Comparison of ENCODE assay signal across 8 cellular contexts in genomic region chr12:133037207-133038005, GRCh38. TPM values are rescaled to one million over a fixed set of nuclear protein-coding genes. Genes with fewer than 3 reads are reported as not detected.
DNase-seq lines count a peak whose midpoint lies in the region; ATAC-seq and TF ChIP-seq lines count a peak whose summit lies in the region.

TSS of gene ZNF84 (plus strand) at chr12:133037509. CDS start at chr12:133041468, 3,959 bp downstream.

- peaks cover 39% of the 10 kb centered on the region for H3K9me3 Mint-ChIP-seq in osteocyte (ENCODE audit: unreplicated experiment)

- H3K4me3 Mint-ChIP-seq in osteocyte (ENCODE audit: unreplicated experiment), result peak within 1 kb of the TSS; percentile 84

- peaks cover 36% of the 10 kb centered on the region for H3K36me3 Mint-ChIP-seq in osteocyte (ENCODE audit: unreplicated experiment)

- intact Hi-C loops in head of caudate nucleus (cut with DNase I), result loop anchor here (1.0 to 2.0 kb wide), 2 partner anchors 43 to 51 kb away; partner anchors contain the start of genes ZNF140 and ZNF26

- peak; percentile 97 for DNase-seq in GM12864 (ENCODE audit: low read depth)
- DNase-seq in NCI-H1417 (lab: John Stamatoyannopoulos, UW), result peak; percentile 99
- peak; percentile 95 to 97 for DNase-seq in SW 1271 (lab: John Stamatoyannopoulos, UW)
- peak; percentile 93 for DNase-seq in activated naive CD8-positive, alpha-beta T cell treated with anti-CD3 and anti-CD28 coated beads, Interleukin-2, amount 50 U/mL, for 16 hours (ENCODE audit: low read depth, low spot score)
- peak; percentile 87 to 98 (median 94) for DNase-seq in head of caudate nucleus
- peak; percentile 99 for DNase-seq in osteocyte (ENCODE audit: extremely low spot score, unreplicated experiment)

- no peaks in the 10 kb centered on the region for H3K27me3 ChIP-seq in thymus (ENCODE audit: control insufficient read depth, insufficient read depth)

- TF ChIP-seq CTCF in GM12864 (IDR thresholded peaks at IDR 0.05; ENCODE audit: low read depth, low read length, missing control alignments), result no peak
- TF ChIP-seq CTCF in osteocyte (IDR thresholded peaks at IDR 0.05), result no peak

- H3K4me1 ChIP-seq in thymus (ENCODE audit: control insufficient read depth, insufficient read depth, low read length), result no peaks in the 10 kb centered on the region

- no peaks in the 10 kb centered on the region for H3K27me3 Mint-ChIP-seq in osteocyte (ENCODE audit: unreplicated experiment)

- WGBS in thymus, result under 1% methylated on average over 103 of the region's 103 CpGs

- ATAC-seq in HG02759 (IDR thresholded peaks at IDR 0.05; ENCODE audit: unreplicated experiment), result peak; percentile 98

- H3K4me1 Mint-ChIP-seq in osteocyte (ENCODE audit: unreplicated experiment), result peaks cover 9% of the 10 kb centered on the region

- peaks cover 8% of the 10 kb centered on the region for H3K36me3 ChIP-seq in thymus (ENCODE audit: control insufficient read depth, insufficient read depth)

- peaks cover 9% of the 10 kb centered on the region for H3K9me3 ChIP-seq in thymus (ENCODE audit: control insufficient read depth)

- H3K4me3 ChIP-seq in GM12864 (ENCODE audit: low read depth, low read length) (peak within 1 kb of the TSS; percentile 80), thymus (ENCODE audit: low read length) (peak within 1 kb of the TSS; percentile 85)

- H3K27ac ChIP-seq in thymus (ENCODE audit: low read depth), result peak within 1 kb of the TSS; percentile 98

- H3K27ac Mint-ChIP-seq in osteocyte (ENCODE audit: unreplicated experiment), result peak within 1 kb of the TSS; percentile 95

RNA-seq across cellular contexts. Expression of gene ZNF84, which starts in this region (rescaled TPM):
- total RNA-seq in osteocyte, result 43.5 and 44.8 TPM in 2 replicates
- 24.6 TPM for polyA plus RNA-seq in thymus

Comparison
In these comparisons a context has a peak if more than half of its experiments do, and no peak if none do; other contexts are left out.
1. Peak in every context shown above with its lines: DNase-seq, ATAC-seq, H3K4me3 ChIP-seq and H3K27ac ChIP-seq.